18 cellular contexts compared by ENCODE assay signal in the genomic region with DNA sequence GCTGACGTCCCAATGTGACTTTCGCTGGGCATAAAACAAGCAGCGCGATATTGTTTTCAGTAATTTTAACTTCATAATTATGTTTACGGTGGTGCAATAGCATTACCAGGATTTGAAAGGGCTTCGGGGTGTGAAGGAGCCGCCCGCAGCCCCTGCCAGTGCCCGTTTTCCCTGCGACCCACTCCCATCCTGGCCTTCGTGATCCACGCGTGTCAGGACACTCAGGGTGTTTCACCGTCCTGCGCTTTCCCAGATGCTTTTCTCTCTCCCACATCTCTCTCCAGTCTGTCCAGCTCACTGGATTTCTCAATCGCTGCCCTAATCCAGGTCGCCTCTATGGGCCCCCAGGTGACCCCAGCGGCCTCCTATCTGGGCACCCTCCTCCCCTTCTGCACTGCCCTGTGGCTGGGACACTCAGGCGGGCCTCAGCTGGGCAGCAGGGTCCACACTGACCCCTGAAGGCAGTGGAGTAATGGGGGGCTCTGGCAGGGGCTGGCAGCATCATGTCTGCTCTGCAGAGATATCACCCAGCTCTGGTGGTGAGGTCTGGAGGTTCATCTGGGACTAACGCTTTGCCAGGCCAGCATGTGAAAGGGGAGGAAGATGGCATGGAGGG.
DNase-seq lines count a peak whose midpoint lies in the region; ATAC-seq and TF ChIP-seq lines count a peak whose summit lies in the region.
"Had no signal": no experiment of that assay in that cellular context is flagged by ENCODE, and none has a peak within 500 bp of the region (broad histone marks: within the 10 kb centered on the region; RNA-seq: fewer than 3 reads in every experiment).

No MANE protein-coding gene starts in this region.

- TF ChIP-seq POLR2A in suprapubic skin (IDR thresholded peaks at IDR 0.05): no peak

- no peak for ATAC-seq in WTC11
- no peak for ATAC-seq in GM19452 (IDR thresholded peaks at IDR 0.05; ENCODE audit: unreplicated experiment)
- ATAC-seq: Panc1 had no signal

- DNase-seq in activated T-cell treated with anti-CD3 and anti-CD28 coated beads, Interleukin-2, amount 50 U/mL, for 24 hours: peak; percentile 5
- no peak for DNase-seq in activated T-cell treated with anti-CD3 and anti-CD28 coated beads, Interleukin-2, amount 50 U/mL, for 1 hour
- DNase-seq in WTC11 (ENCODE audit: low spot score) (peak; percentile 3), mesenteric fat pad (ENCODE audit: low spot score) (peak; percentile 78), suprapubic skin (ENCODE audit: low spot score in 2 of 2) (peak; percentile 15 to 52), NCI-H1436 treated with DMSO at 0.1 percent for 48 hours (lab: John Stamatoyannopoulos, UW) (no peak), OCI-LY7 (ENCODE audit: low spot score) (no peak)
- DNase-seq: EL, Karpas-422, MM.1S, NCI-H1105 treated with DMSO at 0.1 percent for 48 hours, NCI-H187 treated with DMSO at 0.1 percent for 48 hours, NCI-H2171, NCI-H446 treated with DMSO at 0.1 percent for 48 hours, NCI-H748 treated with DMSO at 0.1 percent for 48 hours had no signal

- no peak overlapping the region for H3K4me3 ChIP-seq in suprapubic skin
- H3K4me3 ChIP-seq in OCI-LY7 (ENCODE audit: low read depth, low read length, poor library complexity, severe bottlenecking): no peak overlapping the region
- H3K4me3 ChIP-seq: BLaER1 treated with 17β-estradiol and CSF1 and Interleukin-3, amounts not matched to agents 10 nM and 100 nM had no signal

- WGBS in suprapubic skin: 85% methylated on average over 20 of the region's 20 CpGs

- H3K9me2 ChIP-seq in OCI-LY7 (ENCODE audit: insufficient read depth, low read length): no peaks in the 10 kb centered on the region

- TF ChIP-seq CTCF in WTC11 (IDR thresholded peaks at IDR 0.05): no peak
- no peak for TF ChIP-seq CTCF in suprapubic skin (IDR thresholded peaks at IDR 0.05)
- no peak for TF ChIP-seq CTCF in OCI-LY7 (conservative IDR thresholded peaks at IDR 0.05; ENCODE audit: low read length)

- H3K79me2 ChIP-seq in OCI-LY7 (ENCODE audit: insufficient read depth, low read depth, low read length): no peaks in the 10 kb centered on the region

- POLR2A ChIA-PET in WTC11 (lab: Charles Lee): no interaction called here
- POLR2A ChIA-PET in OCI-LY7 (lab: Charles Lee): no interaction called here

- H3K36me3 Mint-ChIP-seq in activated T-cell treated with anti-CD3 and anti-CD28 coated beads, Interleukin-2, amount 50 U/mL, for 24 hours (ENCODE audit: low read depth): no peaks in the 10 kb centered on the region
- no peaks in the 10 kb centered on the region for H3K36me3 Mint-ChIP-seq in WTC11

- H3K36me3 ChIP-seq in suprapubic skin (no peaks in the 10 kb centered on the region), OCI-LY7 (ENCODE audit: insufficient read depth, low read length) (no peaks in the 10 kb centered on the region)
- H3K36me3 ChIP-seq: BLaER1 treated with 17β-estradiol and CSF1 and Interleukin-3, amounts not matched to agents 10 nM and 100 nM had no signal

- no peak overlapping the region for H3K27ac Mint-ChIP-seq in activated T-cell treated with anti-CD3 and anti-CD28 coated beads, Interleukin-2, amount 50 U/mL, for 24 hours
- H3K27ac Mint-ChIP-seq in WTC11: no peak overlapping the region

- H4K20me1 ChIP-seq in OCI-LY7 (ENCODE audit: insufficient read depth, low read length): no peaks in the 10 kb centered on the region

- CTCF ChIA-PET in WTC11 (lab: Charles Lee): interaction anchor here (3.2 kb wide), 1 partner anchor 100 kb away, joined by 10 read pairs; no protein-coding TSS in a partner anchor
- CTCF ChIA-PET in OCI-LY7 (lab: Charles Lee; ENCODE audit: unreplicated experiment): no interaction called here

- no peak for TF ChIP-seq EP300 in suprapubic skin (IDR thresholded peaks at IDR 0.05)

- no TSS peak for BruUV-seq in OCI-LY7 (replicated peaks; lab: Mats Ljungman, UMichigan)

- H3K4me2 ChIP-seq in OCI-LY7 (ENCODE audit: low read length): no peak overlapping the region
- H3K4me2 ChIP-seq: BLaER1 treated with 17β-estradiol and CSF1 and Interleukin-3, amounts not matched to agents 10 nM and 100 nM had no signal

- H3K4me1 ChIP-seq in suprapubic skin: no peaks in the 10 kb centered on the region
- H3K4me1 ChIP-seq in OCI-LY7 (ENCODE audit: insufficient read depth, low read length, poor library complexity, severe bottlenecking): no peaks in the 10 kb centered on the region
- H3K4me1 ChIP-seq: BLaER1 treated with 17β-estradiol and CSF1 and Interleukin-3, amounts not matched to agents 10 nM and 100 nM had no signal

- H3K4me1 Mint-ChIP-seq in activated T-cell treated with anti-CD3 and anti-CD28 coated beads, Interleukin-2, amount 50 U/mL, for 24 hours (ENCODE audit: low read depth): no peaks in the 10 kb centered on the region
- H3K4me1 Mint-ChIP-seq in WTC11: 0 out of 2 replicates have a peak, but pooled peaks cover 3% of the 10 kb centered on the region

- H3K27me3 ChIP-seq in suprapubic skin: peaks cover 28% of the 10 kb centered on the region
- H3K27me3 ChIP-seq: BLaER1 treated with 17β-estradiol and CSF1 and Interleukin-3, amounts not matched to agents 10 nM and 100 nM had no signal

- H3K27ac ChIP-seq in suprapubic skin (no peak overlapping the region), OCI-LY7 (ENCODE audit: low read depth, low read length, poor library complexity, severe bottlenecking) (no peak overlapping the region)
- H3K27ac ChIP-seq: BLaER1 treated with 17β-estradiol and CSF1 and Interleukin-3, amounts not matched to agents 10 nM and 100 nM had no signal

- H3K9me3 ChIP-seq in suprapubic skin (no peaks in the 10 kb centered on the region), OCI-LY7 (ENCODE audit: low read length) (no peaks in the 10 kb centered on the region)
- H3K9me3 ChIP-seq: BLaER1 treated with 17β-estradiol and CSF1 and Interleukin-3, amounts not matched to agents 10 nM and 100 nM had no signal

- no peak overlapping the region for H2AFZ ChIP-seq in OCI-LY7 (ENCODE audit: low read length)

- no peaks in the 10 kb centered on the region for H3K9me3 Mint-ChIP-seq in activated T-cell treated with anti-CD3 and anti-CD28 coated beads, Interleukin-2, amount 50 U/mL, for 24 hours
- H3K9me3 Mint-ChIP-seq in WTC11: no peaks in the 10 kb centered on the region

- intact Hi-C loops in OCI-LY7 (cut with micrococcal nuclease; ENCODE audit: unreplicated experiment): no loop called here

- H3K4me3 Mint-ChIP-seq in activated T-cell treated with anti-CD3 and anti-CD28 coated beads, Interleukin-2, amount 50 U/mL, for 24 hours: no peak overlapping the region
- no peak overlapping the region for H3K4me3 Mint-ChIP-seq in WTC11

- peaks cover 13% of the 10 kb centered on the region for H3K27me3 Mint-ChIP-seq in activated T-cell treated with anti-CD3 and anti-CD28 coated beads, Interleukin-2, amount 50 U/mL, for 24 hours
- no peaks in the 10 kb centered on the region for H3K27me3 Mint-ChIP-seq in WTC11 (ENCODE audit: low read depth)

TF ChIP-seq in WTC11, 78 proteins besides CTCF, POLR2A, EP300 and RAD21:
- TF ChIP-seq, protein P1, sequence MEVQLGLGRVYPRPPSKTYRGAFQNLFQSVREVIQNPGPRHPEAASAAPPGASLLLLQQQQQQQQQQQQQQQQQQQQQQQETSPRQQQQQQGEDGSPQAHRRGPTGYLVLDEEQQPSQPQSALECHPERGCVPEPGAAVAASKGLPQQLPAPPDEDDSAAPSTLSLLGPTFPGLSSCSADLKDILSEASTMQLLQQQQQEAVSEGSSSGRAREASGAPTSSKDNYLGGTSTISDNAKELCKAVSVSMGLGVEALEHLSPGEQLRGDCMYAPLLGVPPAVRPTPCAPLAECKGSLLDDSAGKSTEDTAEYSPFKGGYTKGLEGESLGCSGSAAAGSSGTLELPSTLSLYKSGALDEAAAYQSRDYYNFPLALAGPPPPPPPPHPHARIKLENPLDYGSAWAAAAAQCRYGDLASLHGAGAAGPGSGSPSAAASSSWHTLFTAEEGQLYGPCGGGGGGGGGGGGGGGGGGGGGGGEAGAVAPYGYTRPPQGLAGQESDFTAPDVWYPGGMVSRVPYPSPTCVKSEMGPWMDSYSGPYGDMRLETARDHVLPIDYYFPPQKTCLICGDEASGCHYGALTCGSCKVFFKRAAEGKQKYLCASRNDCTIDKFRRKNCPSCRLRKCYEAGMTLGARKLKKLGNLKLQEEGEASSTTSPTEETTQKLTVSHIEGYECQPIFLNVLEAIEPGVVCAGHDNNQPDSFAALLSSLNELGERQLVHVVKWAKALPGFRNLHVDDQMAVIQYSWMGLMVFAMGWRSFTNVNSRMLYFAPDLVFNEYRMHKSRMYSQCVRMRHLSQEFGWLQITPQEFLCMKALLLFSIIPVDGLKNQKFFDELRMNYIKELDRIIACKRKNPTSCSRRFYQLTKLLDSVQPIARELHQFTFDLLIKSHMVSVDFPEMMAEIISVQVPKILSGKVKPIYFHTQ (CRISPR knock-in tag; IDR thresholded peaks at IDR 0.05): no peak
- TF ChIP-seq PRRX2 (CRISPR knock-in tag; IDR thresholded peaks at IDR 0.05) (no peak), ETV6 (CRISPR knock-in tag; IDR thresholded peaks at IDR 0.05) (no peak), SMAD3 (CRISPR knock-in tag; IDR thresholded peaks at IDR 0.05; ENCODE audit: borderline replicate concordance) (no peak), FOXP1 (CRISPR knock-in tag; IDR thresholded peaks at IDR 0.05; ENCODE audit: borderline replicate concordance) (no peak), NFE2L1 (CRISPR knock-in tag; IDR thresholded peaks at IDR 0.05) (no peak)
- TF ChIP-seq, protein P2, sequence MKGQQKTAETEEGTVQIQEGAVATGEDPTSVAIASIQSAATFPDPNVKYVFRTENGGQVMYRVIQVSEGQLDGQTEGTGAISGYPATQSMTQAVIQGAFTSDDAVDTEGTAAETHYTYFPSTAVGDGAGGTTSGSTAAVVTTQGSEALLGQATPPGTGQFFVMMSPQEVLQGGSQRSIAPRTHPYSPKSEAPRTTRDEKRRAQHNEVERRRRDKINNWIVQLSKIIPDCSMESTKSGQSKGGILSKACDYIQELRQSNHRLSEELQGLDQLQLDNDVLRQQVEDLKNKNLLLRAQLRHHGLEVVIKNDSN (CRISPR knock-in tag; IDR thresholded peaks at IDR 0.05): no peak

Comparison
In these comparisons a context has a peak if more than half of its experiments do, and no peak if none do; other contexts are left out.
1. DNase-seq: peak in activated T-cell treated with anti-CD3 and anti-CD28 coated beads, Interleukin-2, amount 50 U/mL, for 24 hours (single experiment), WTC11 (single experiment), mesenteric fat pad (single experiment) and suprapubic skin (2 of 2); none in activated T-cell treated with anti-CD3 and anti-CD28 coated beads, Interleukin-2, amount 50 U/mL, for 1 hour (single experiment), NCI-H1436 treated with DMSO at 0.1 percent for 48 hours (single experiment) and OCI-LY7 (single experiment).